Comparison of ENCODE assay signal across 12 cellular contexts in the genomic region with DNA sequence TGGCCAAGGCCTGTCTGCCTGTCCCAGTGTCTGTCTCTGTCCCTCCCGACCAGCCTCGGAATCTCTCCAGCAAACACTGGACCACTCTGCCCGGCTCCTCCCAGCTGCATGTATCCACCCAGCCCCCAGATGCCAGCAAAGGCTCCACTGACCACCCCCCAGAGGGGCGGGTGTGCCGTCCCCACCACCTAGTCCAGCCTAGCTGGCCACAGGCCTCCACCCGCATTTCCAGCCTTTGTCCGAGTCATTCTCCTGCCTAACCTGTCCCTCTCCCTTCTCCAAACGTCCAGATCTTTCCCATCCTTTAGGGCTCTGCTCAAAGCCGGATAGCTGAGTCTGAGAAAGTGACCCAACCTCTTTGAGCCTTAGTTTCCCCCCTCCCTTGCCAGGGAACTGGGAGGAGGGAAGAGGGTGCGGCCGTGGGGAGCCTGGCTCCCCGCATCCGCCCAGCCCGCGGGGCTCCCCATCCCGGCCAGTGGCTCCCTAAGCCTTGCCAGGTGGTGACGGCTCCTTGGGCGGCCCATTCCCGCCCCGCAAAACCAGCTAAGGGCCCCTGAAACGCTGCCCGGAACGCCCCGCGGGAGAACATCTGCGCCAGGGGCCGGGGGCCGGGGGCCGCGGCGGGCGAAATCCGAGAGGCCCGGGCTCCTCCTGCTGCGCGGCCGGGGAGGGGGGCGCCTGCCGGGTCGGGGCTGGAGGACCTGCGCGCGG. TPM values are rescaled to one million over a fixed set of nuclear protein-coding genes. Genes with fewer than 3 reads are reported as not detected.
DNase-seq lines count a peak whose midpoint lies in the region; ATAC-seq and TF ChIP-seq lines count a peak whose summit lies in the region.
"Had no signal": no experiment of that assay in that cellular context is flagged by ENCODE, and none has a peak within 500 bp of the region (broad histone marks: within the 10 kb centered on the region; RNA-seq: fewer than 3 reads in every experiment).

No MANE protein-coding gene starts in this region.

- TF ChIP-seq CTCF in OCI-LY1 (IDR thresholded peaks at IDR 0.05; ENCODE audit: low read length) (no peak), psoas muscle (IDR thresholded peaks at IDR 0.05) (no peak), GM13977 (IDR thresholded peaks at IDR 0.05; ENCODE audit: extremely low read depth, insufficient read depth, missing control alignments) (no peak)

- H3K27ac ChIP-seq in OCI-LY1 (ENCODE audit: low read depth, low read length, poor library complexity, severe bottlenecking) (no peak overlapping the region), esophagus (ENCODE audit: low read depth in 2 of 2, low read length in 1 of 2) (peak overlapping the region; percentile 64 to 92), psoas muscle (no peak overlapping the region)
- H3K27ac ChIP-seq: thyroid gland had no signal

- no peaks in the 10 kb centered on the region for H3K79me2 ChIP-seq in OCI-LY1 (ENCODE audit: insufficient read depth, low read length)

- H3K4me1 ChIP-seq in OCI-LY1 (ENCODE audit: insufficient read depth, low read length, severe bottlenecking) (peaks cover 20% of the 10 kb centered on the region), esophagus (ENCODE audit: control insufficient read depth in 2 of 2, insufficient read depth in 2 of 2, low read length in 1 of 2) (peaks cover 3 to 15% of the 10 kb centered on the region in 2 donors), psoas muscle (peaks cover 3% of the 10 kb centered on the region)

- H4K20me1 ChIP-seq in OCI-LY1 (ENCODE audit: insufficient read depth, low read length), result no peaks in the 10 kb centered on the region

- H3K4me2 ChIP-seq in OCI-LY1 (ENCODE audit: low read length), result peak overlapping the region; percentile 46; the same call in 1 of the 2 replicates

- no peak overlapping the region for H3K9ac ChIP-seq in OCI-LY1 (ENCODE audit: low read length)

- H3K27me3 ChIP-seq in H7 (ENCODE audit: control insufficient read depth, insufficient read depth, low read length) (peaks cover 4% of the 10 kb centered on the region; the same call in 1 of the 2 replicates), OCI-LY1 (ENCODE audit: insufficient read depth, low read length) (no peaks in the 10 kb centered on the region), esophagus (ENCODE audit: control insufficient read depth in 1 of 2, insufficient read depth in 2 of 2, low read length in 2 of 2) (peaks cover 0 to 5% of the 10 kb centered on the region in 2 donors), psoas muscle (ENCODE audit: insufficient read depth in 3 of 3, low read length in 2 of 3) (peaks cover 0 to 40% (median 16%) of the 10 kb centered on the region in 3 donors)

- H3F3A ChIP-seq in OCI-LY1 (ENCODE audit: insufficient read depth, low read length), result no peaks in the 10 kb centered on the region

- DNase-seq in H7, result peak; percentile 84
- DNase-seq in psoas muscle, result no peak
- no peak for DNase-seq in GM13977 (ENCODE audit: low spot score)
- DNase-seq in NCI-H446 (lab: John Stamatoyannopoulos, UW), result no peak
- DNase-seq: KG1, NCI-H510A, SW 1271, thyroid gland had no signal

- 15 to 21% methylated on average over 42 to 43 of the region's 43 CpGs for WGBS in esophagus, 2 donors
- 15 to 37% (median 21%) methylated on average over 19 to 43 of the region's 43 CpGs for WGBS in psoas muscle, 3 donors

- H2AFZ ChIP-seq in OCI-LY1 (ENCODE audit: low read length), result no peak overlapping the region

- in situ Hi-C loops in GM13977 (cut with MboI; ENCODE audit: low pct_unique_long_range_greater_than_20kb, low sequenced_read_pairs, unreplicated experiment), result no loop called here

- intact Hi-C loops in psoas muscle (cut with DNase I), result no loop called here

- H3K9me2 ChIP-seq in OCI-LY1 (ENCODE audit: low read depth, low read length), result no peaks in the 10 kb centered on the region

- ATAC-seq in psoas muscle (no peak), GM18498 (IDR thresholded peaks at IDR 0.05; ENCODE audit: unreplicated experiment) (no peak), HG03460 (IDR thresholded peaks at IDR 0.05; ENCODE audit: unreplicated experiment) (no peak)

- H3K9me3 ChIP-seq in OCI-LY1 (ENCODE audit: low read length), result no peaks in the 10 kb centered on the region
- H3K9me3 ChIP-seq in esophagus (ENCODE audit: control insufficient read depth in 2 of 2, insufficient read depth in 1 of 2, low read depth in 1 of 2, low read length in 1 of 2), result peaks cover 0 to 3% of the 10 kb centered on the region in 2 donors
- H3K9me3 ChIP-seq in psoas muscle, result no peaks in the 10 kb centered on the region
- H3K9me3 ChIP-seq: thyroid gland had no signal

- H3K36me3 ChIP-seq in H7 (replicated peaks; ENCODE audit: control insufficient read depth, insufficient read depth, low read length), result no peaks in the 10 kb centered on the region
- H3K36me3 ChIP-seq in OCI-LY1 (ENCODE audit: insufficient read depth, low read length), result no peaks in the 10 kb centered on the region
- H3K36me3 ChIP-seq in esophagus (ENCODE audit: control insufficient read depth in 2 of 2, insufficient read depth in 2 of 2, low read length in 1 of 2), result no peaks in the 10 kb centered on the region
- no peaks in the 10 kb centered on the region for H3K36me3 ChIP-seq in psoas muscle (ENCODE audit: insufficient read depth in 1 of 2, low read depth in 1 of 2)
- H3K36me3 ChIP-seq: thyroid gland had no signal

- H3K4me3 ChIP-seq in H7 (ENCODE audit: insufficient read depth, low read depth, low read length) (peak overlapping the region; percentile 41; the same call in 1 of the 2 replicates), OCI-LY1 (ENCODE audit: low read depth, low read length, poor library complexity, severe bottlenecking) (peak overlapping the region; percentile 19), esophagus (ENCODE audit: low read depth in 1 of 2, low read length in 2 of 2) (peak overlapping the region; percentile 18 to 36), psoas muscle (peak overlapping the region; percentile 18)
- H3K4me3 ChIP-seq: thyroid gland had no signal

RNA-seq across cellular contexts. Expression of a gene that starts 34.6 kb away (rescaled TPM):
- 52.0 and 55.7 TPM in 2 replicates for total RNA-seq in H7 (2014; rRNA removed; shearing (Covaris generic))
- polyA plus RNA-seq in esophagus (10 to 100 TPM; 12.5 to 12.9 TPM), psoas muscle (10 to 100 TPM; 22.7 to 74.4 (median 36.6) TPM)
- total RNA-seq in psoas muscle, result 100 to 1,000 TPM in 2 of 4 donors, 10 to 100 TPM in 2; 48.1 to 126 (median 98.0) TPM

RNA-seq across cellular contexts. Expression of a gene that starts 48.3 kb away (rescaled TPM):
- total RNA-seq in H7 (2014; rRNA removed; shearing (Covaris generic)), result 13.9 and 17.3 TPM in 2 replicates
- polyA plus RNA-seq in esophagus (10 to 100 TPM; 11.8 to 19.3 TPM), psoas muscle (10 to 100 TPM in 1 of 3 donors, 1 to 10 TPM in 2; 6.0 to 14.3 (median 8.2) TPM)
- 10 to 100 TPM; 11.6 to 17.7 (median 15.8) TPM for total RNA-seq in psoas muscle

Comparison
In these comparisons a context has a peak if more than half of its experiments do, and no peak if none do; other contexts are left out.
1. H3K27ac ChIP-seq: peak in esophagus (2 of 2); none in OCI-LY1 (single experiment) and psoas muscle (single experiment).
2. Peak in every context shown above with its lines, with median percentiles within 50 percentile points of each other: H3K4me3 ChIP-seq.